ENCODE assay signal across 27 cellular contexts in the genomic region with DNA sequence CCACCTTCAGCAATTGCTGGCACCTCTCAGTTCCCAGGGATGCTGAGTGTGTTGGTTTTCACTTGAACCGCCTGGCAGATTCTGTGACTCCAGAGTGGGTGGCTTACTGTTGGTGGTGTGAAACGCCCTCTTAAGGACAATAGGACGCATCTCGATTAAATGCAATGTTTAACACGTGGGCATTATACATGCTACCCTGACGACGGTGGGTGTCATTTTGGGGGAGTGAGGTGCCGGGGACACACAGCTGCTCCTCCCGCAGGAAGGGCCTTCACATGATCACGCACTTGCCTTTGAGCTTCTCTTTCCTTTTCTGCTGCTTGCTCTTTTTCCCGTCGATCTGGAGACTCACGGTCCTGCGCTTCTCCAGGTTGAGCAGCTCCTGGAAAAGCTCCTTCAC. TPM values are rescaled to one million over a fixed set of nuclear protein-coding genes. Genes with fewer than 3 reads are reported as not detected.
"Had no signal": no experiment of that assay in that cellular context is flagged by ENCODE, and none has a peak within 500 bp of the region (broad histone marks: within the 10 kb centered on the region; RNA-seq: fewer than 3 reads in every experiment).

No MANE protein-coding gene starts in this region.

- H3K4me3 ChIP-seq: gastrocnemius medialis, lung, mucosa of descending colon, prostate gland, right atrium auricular region, smooth muscle cell, suprapubic skin, thyroid gland had no signal

- H3K4me2 ChIP-seq: smooth muscle cell had no signal

- H3K9ac ChIP-seq: parathyroid adenoma had no signal

- H2AFZ ChIP-seq: parathyroid adenoma had no signal

- H3K27ac ChIP-seq: epithelial cell of prostate, gastrocnemius medialis, neutrophil, parathyroid adenoma, prostate gland, right atrium auricular region, suprapubic skin, thyroid gland had no signal

- H3K79me2 ChIP-seq: parathyroid adenoma had no signal

- H3K36me3 ChIP-seq: gastrocnemius medialis, neutrophil, prostate gland, right atrium auricular region, suprapubic skin, thyroid gland had no signal

- H3K9me3 ChIP-seq: gastrocnemius medialis, mucosa of descending colon, neutrophil, prostate gland, right atrium auricular region, suprapubic skin, thyroid gland had no signal

- DNase-seq: effector CD8-positive, alpha-beta T cell; foreskin fibroblast; gastrocnemius medialis; head of caudate nucleus; mucosa of descending colon; naive B cell; stimulated activated CD4-positive, alpha-beta T cell treated with anti-CD3 and anti-CD28 coated beads, Interleukin-12 subunit alpha, Interleukin-12 subunit beta, amount 100 ng/mL, for 4 hours; stimulated activated CD4-positive, alpha-beta T cell treated with anti-CD3 and anti-CD28 coated beads, Interleukin-1b, Interleukin-23, amount 100 ng/mL, for 48 hours; stimulated activated CD4-positive, alpha-beta T cell treated with anti-CD3 and anti-CD28 coated beads, Interleukin-4, amount 100 ng/mL, for 1 hour; stimulated activated CD8-positive, alpha-beta memory T cell treated with anti-CD3 and anti-CD28 coated beads, Interleukin-4, amount 100 ng/mL, for 48 hours; stimulated activated naive CD4-positive, alpha-beta T cell; stimulated activated naive CD8-positive, alpha-beta T cell treated with anti-CD3 and anti-CD28 coated beads, Interleukin-15, amount 100 ng/mL, for 72 hours; thyroid gland; trophoblast cell had no signal

- H3K4me1 ChIP-seq: gastrocnemius medialis, parathyroid adenoma, prostate gland, right atrium auricular region, suprapubic skin, thyroid gland had no signal

- FAIRE-seq: keratinocyte had no signal

- H3K27me3 ChIP-seq: gastrocnemius medialis, right atrium auricular region, thyroid gland had no signal

- ATAC-seq: esophagus mucosa; gastrocnemius medialis; mucosa of descending colon; natural killer cell treated with Interleukin-12 subunit alpha and Interleukin-12 subunit beta and Interleukin-15 and Interleukin-18, amount 100 ng/mL, for 72 hours; sciatic nerve; stimulated activated naive CD8-positive, alpha-beta T cell treated with anti-CD3 and anti-CD28 coated beads, Interleukin-15, amount 100 ng/mL, for 72 hours had no signal

RNA-seq across cellular contexts. Expression of a gene that starts 29.7 kb away (rescaled TPM):
- total RNA-seq: esophagus mucosa; gastrocnemius medialis; natural killer cell treated with Interleukin-12 subunit alpha and Interleukin-12 subunit beta and Interleukin-15 and Interleukin-18, amount 100 ng/mL, for 72 hours; osteoblast had no signal
- polyA plus RNA-seq: keratinocyte had no signal
